ENCODE assay signal across 20 cellular contexts in the genomic region with DNA sequence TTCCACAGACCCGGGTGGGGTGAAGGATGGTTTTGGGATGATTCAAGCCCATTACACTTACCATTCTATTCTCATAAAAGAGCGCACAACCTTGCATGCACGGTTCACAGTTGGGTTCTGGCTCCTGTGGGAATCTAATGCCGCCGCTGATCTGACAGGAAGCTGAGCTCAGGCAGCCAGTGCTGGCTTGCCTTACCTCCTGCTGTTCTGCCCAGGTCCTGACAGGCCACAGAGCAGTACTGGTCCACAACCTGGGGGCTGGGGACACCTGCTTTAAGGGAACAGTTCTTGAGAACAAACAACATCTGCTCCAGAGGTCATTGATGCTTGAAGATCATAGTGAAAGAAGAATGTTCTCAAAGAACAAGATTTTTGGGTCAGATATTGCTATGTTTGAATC. TPM values are rescaled to one million over a fixed set of nuclear protein-coding genes. Genes with fewer than 3 reads are reported as not detected.
DNase-seq lines count a peak whose midpoint lies in the region; ATAC-seq, FAIRE-seq and TF ChIP-seq lines count a peak whose summit lies in the region.
"Had no signal": no experiment of that assay in that cellular context is flagged by ENCODE, and none has a peak within 500 bp of the region (broad histone marks: within the 10 kb centered on the region; RNA-seq: fewer than 3 reads in every experiment).

No MANE protein-coding gene starts in this region.

- H3K9me1 ChIP-seq in keratinocyte (ENCODE audit: control insufficient read depth, extremely low read depth, insufficient read depth, low read length) = no peaks in the 10 kb centered on the region

- no peaks in the 10 kb centered on the region for H3K36me3 Mint-ChIP-seq in activated naive CD8-positive, alpha-beta T cell treated with anti-CD3 and anti-CD28 coated beads, Interleukin-2, amount 50 U/mL, for 24 hours (ENCODE audit: low read depth)
- H3K36me3 Mint-ChIP-seq in immature natural killer cell = no peaks in the 10 kb centered on the region
- H3K36me3 Mint-ChIP-seq in activated CD4-positive, alpha-beta memory T cell treated with anti-CD3 and anti-CD28 coated beads for 36 hours = no peaks in the 10 kb centered on the region
- H3K36me3 Mint-ChIP-seq: stimulated activated effector memory CD8-positive, alpha-beta T cell treated with anti-CD3 and anti-CD28 coated beads, Interleukin-12 subunit alpha, Interleukin-12 subunit beta, amount 100 ng/mL, for 72 hours had no signal

- dilution Hi-C loops in keratinocyte (cut with MboI; ENCODE audit: extremely low pct_ligation_motif_present, low sequenced_read_pairs) = no loop called here

- peaks cover 17% of the 10 kb centered on the region for H3K4me1 ChIP-seq in keratinocyte (ENCODE audit: control insufficient read depth, extremely low read depth, insufficient read depth, low read length)
- H3K4me1 ChIP-seq: right lobe of liver had no signal

- H3K4me3 ChIP-seq in keratinocyte (ENCODE audit: control insufficient read depth in 2 of 3, extremely low read depth in 1 of 3, insufficient read depth in 2 of 3, low read depth in 1 of 3, low read length in 3 of 3) = no peak overlapping the region
- H3K4me3 ChIP-seq: right lobe of liver had no signal

- no peak for DNase-seq in keratinocyte (ENCODE audit: low read depth, low spot score)
- no peak for DNase-seq in activated CD4-positive, alpha-beta T cell treated with anti-CD3 and anti-CD28 coated beads for 48 hours
- no peak for DNase-seq in activated naive CD8-positive, alpha-beta T cell treated with anti-CD3 and anti-CD28 coated beads, Interleukin-2, amount 50 U/mL, for 24 hours
- no peak for DNase-seq in immature natural killer cell
- DNase-seq in activated CD4-positive, alpha-beta memory T cell treated with anti-CD3 and anti-CD28 coated beads for 36 hours = no peak
- DNase-seq: activated CD4-positive, alpha-beta T cell treated with anti-CD3 and anti-CD28 coated beads, Interleukin-2, amount 50 U/mL, for 1 hour; amygdala; erythroblast; hippocampal formation; NCI-H1436; right lobe of liver; SHP77; stimulated activated CD4-positive, alpha-beta T cell treated with anti-CD3 and anti-CD28 coated beads, Interleukin-4, amount 100 ng/mL, for 4 hours had no signal

- H3K4me2 ChIP-seq in keratinocyte (ENCODE audit: control insufficient read depth, extremely low read depth, insufficient read depth, low read depth, low read length) = peak overlapping the region; percentile 25

- no peaks in the 10 kb centered on the region for H4K20me1 ChIP-seq in keratinocyte (ENCODE audit: control insufficient read depth, extremely low read depth, insufficient read depth, low read length)

- no peaks in the 10 kb centered on the region for H3K27me3 ChIP-seq in keratinocyte (ENCODE audit: control insufficient read depth, extremely low read depth, insufficient read depth, low read length)
- H3K27me3 ChIP-seq: right lobe of liver had no signal

- no peak overlapping the region for H3K4me3 Mint-ChIP-seq in activated naive CD8-positive, alpha-beta T cell treated with anti-CD3 and anti-CD28 coated beads, Interleukin-2, amount 50 U/mL, for 24 hours
- H3K4me3 Mint-ChIP-seq in immature natural killer cell = no peak overlapping the region
- no peak overlapping the region for H3K4me3 Mint-ChIP-seq in activated CD4-positive, alpha-beta memory T cell treated with anti-CD3 and anti-CD28 coated beads for 36 hours
- H3K4me3 Mint-ChIP-seq: activated T-helper 1 cell treated with anti-CD3 and anti-CD28 coated beads, Interleukin-12 subunit alpha, Interleukin-12 subunit beta, Interleukin-2, Interleukin-4 antibody, amounts not matched to agents 30 ng/mL and 10 ng/mL and 1 ng/mL, durations not matched to agents 14 hours and 24 hours and 36 hours; stimulated activated effector memory CD8-positive, alpha-beta T cell treated with anti-CD3 and anti-CD28 coated beads, Interleukin-12 subunit alpha, Interleukin-12 subunit beta, amount 100 ng/mL, for 72 hours had no signal

- H2AFZ ChIP-seq in keratinocyte (ENCODE audit: control insufficient read depth, low read length) = no peak overlapping the region

- FAIRE-seq in keratinocyte (lab: Jason Lieb, UNC) = peak; percentile 32
- FAIRE-seq: colon had no signal

- no peak overlapping the region for H3K27ac ChIP-seq in keratinocyte (ENCODE audit: control insufficient read depth, insufficient read depth, low read length)
- H3K27ac ChIP-seq: right lobe of liver had no signal

- POLR2A ChIA-PET in activated CD4-positive, alpha-beta memory T cell treated with anti-CD3 and anti-CD28 coated beads for 36 hours (lab: Charles Lee) = no interaction called here

- no peak for TF ChIP-seq CTCF in keratinocyte (optimal IDR thresholded peaks at IDR 0.05 in 1 of 3, IDR thresholded peaks at IDR 0.05 in 1 of 3, conservative IDR thresholded peaks at IDR 0.05 in 1 of 3; ENCODE audit: extremely low read depth in 1 of 3, insufficient read depth in 2 of 3, low read length in 3 of 3)

- H3K27ac Mint-ChIP-seq in activated naive CD8-positive, alpha-beta T cell treated with anti-CD3 and anti-CD28 coated beads, Interleukin-2, amount 50 U/mL, for 24 hours = no peak overlapping the region
- H3K27ac Mint-ChIP-seq in immature natural killer cell = no peak overlapping the region
- H3K27ac Mint-ChIP-seq in activated CD4-positive, alpha-beta memory T cell treated with anti-CD3 and anti-CD28 coated beads for 36 hours = no peak overlapping the region
- H3K27ac Mint-ChIP-seq: activated T-helper 1 cell treated with anti-CD3 and anti-CD28 coated beads, Interleukin-12 subunit alpha, Interleukin-12 subunit beta, Interleukin-2, Interleukin-4 antibody, amounts not matched to agents 30 ng/mL and 10 ng/mL and 1 ng/mL, durations not matched to agents 14 hours and 24 hours and 36 hours; stimulated activated effector memory CD8-positive, alpha-beta T cell treated with anti-CD3 and anti-CD28 coated beads, Interleukin-12 subunit alpha, Interleukin-12 subunit beta, amount 100 ng/mL, for 72 hours had no signal

- H3K9me3 Mint-ChIP-seq in activated naive CD8-positive, alpha-beta T cell treated with anti-CD3 and anti-CD28 coated beads, Interleukin-2, amount 50 U/mL, for 24 hours = no peaks in the 10 kb centered on the region
- no peaks in the 10 kb centered on the region for H3K9me3 Mint-ChIP-seq in immature natural killer cell
- no peaks in the 10 kb centered on the region for H3K9me3 Mint-ChIP-seq in activated CD4-positive, alpha-beta memory T cell treated with anti-CD3 and anti-CD28 coated beads for 36 hours
- H3K9me3 Mint-ChIP-seq: activated T-helper 1 cell treated with anti-CD3 and anti-CD28 coated beads, Interleukin-12 subunit alpha, Interleukin-12 subunit beta, Interleukin-2, Interleukin-4 antibody, amounts not matched to agents 30 ng/mL and 10 ng/mL and 1 ng/mL, durations not matched to agents 14 hours and 24 hours and 36 hours; stimulated activated effector memory CD8-positive, alpha-beta T cell treated with anti-CD3 and anti-CD28 coated beads, Interleukin-12 subunit alpha, Interleukin-12 subunit beta, amount 100 ng/mL, for 72 hours had no signal

- CTCF ChIA-PET in activated CD4-positive, alpha-beta memory T cell treated with anti-CD3 and anti-CD28 coated beads for 36 hours (lab: Charles Lee) = no interaction called here

- H3K9ac ChIP-seq in keratinocyte (ENCODE audit: control insufficient read depth, extremely low read depth, insufficient read depth, low read length) = no peak overlapping the region

- H3K27me3 Mint-ChIP-seq in activated naive CD8-positive, alpha-beta T cell treated with anti-CD3 and anti-CD28 coated beads, Interleukin-2, amount 50 U/mL, for 24 hours = no peaks in the 10 kb centered on the region
- peaks cover 0 to 2% (median under 1%) of the 10 kb centered on the region in 3 donors for H3K27me3 Mint-ChIP-seq in immature natural killer cell (ENCODE audit: low read depth in 3 of 3)
- H3K27me3 Mint-ChIP-seq in activated CD4-positive, alpha-beta memory T cell treated with anti-CD3 and anti-CD28 coated beads for 36 hours = peaks cover 12% of the 10 kb centered on the region

- peak; percentile 55 for ATAC-seq in GM18511 (IDR thresholded peaks at IDR 0.05; ENCODE audit: unreplicated experiment)
- ATAC-seq in GM21723 (IDR thresholded peaks at IDR 0.05; ENCODE audit: unreplicated experiment) = peak; percentile 70
- peak; percentile 49 for ATAC-seq in HG03439 (IDR thresholded peaks at IDR 0.05; ENCODE audit: unreplicated experiment)
- no peak for ATAC-seq in activated naive CD8-positive, alpha-beta T cell treated with anti-CD3 and anti-CD28 coated beads, Interleukin-2, amount 50 U/mL, for 24 hours
- ATAC-seq: right lobe of liver; stimulated activated effector memory CD8-positive, alpha-beta T cell treated with anti-CD3 and anti-CD28 coated beads, Interleukin-12 subunit alpha, Interleukin-12 subunit beta, amount 100 ng/mL, for 72 hours had no signal

- H3K9me3 ChIP-seq in keratinocyte (ENCODE audit: control insufficient read depth, low read depth, low read length) = no peaks in the 10 kb centered on the region
- H3K9me3 ChIP-seq: right lobe of liver had no signal

- intact Hi-C loops in activated CD4-positive, alpha-beta memory T cell treated with anti-CD3 and anti-CD28 coated beads for 36 hours (cut with micrococcal nuclease) = no loop called here

- H3K36me3 ChIP-seq in keratinocyte (ENCODE audit: control insufficient read depth in 2 of 2, extremely low read depth in 1 of 2, insufficient read depth in 2 of 2, low read length in 2 of 2) = no peaks in the 10 kb centered on the region
- H3K36me3 ChIP-seq: right lobe of liver had no signal

- H3K4me1 Mint-ChIP-seq in activated naive CD8-positive, alpha-beta T cell treated with anti-CD3 and anti-CD28 coated beads, Interleukin-2, amount 50 U/mL, for 24 hours = peaks cover 3% of the 10 kb centered on the region
- H3K4me1 Mint-ChIP-seq in immature natural killer cell = no peaks in the 10 kb centered on the region
- H3K4me1 Mint-ChIP-seq in activated CD4-positive, alpha-beta memory T cell treated with anti-CD3 and anti-CD28 coated beads for 36 hours (ENCODE audit: low read depth) = peaks cover 8% of the 10 kb centered on the region
- H3K4me1 Mint-ChIP-seq: stimulated activated effector memory CD8-positive, alpha-beta T cell treated with anti-CD3 and anti-CD28 coated beads, Interleukin-12 subunit alpha, Interleukin-12 subunit beta, amount 100 ng/mL, for 72 hours had no signal

- no peaks in the 10 kb centered on the region for H3K79me2 ChIP-seq in keratinocyte (ENCODE audit: control insufficient read depth, insufficient read depth, low read length)

RNA-seq across cellular contexts. Expression of a gene that starts 8.0 kb away (rescaled TPM):
- polyA plus RNA-seq in keratinocyte = 2.0 to 3.7 TPM (median 3.3 TPM) in 3 replicates
- 1.5 TPM for polyA plus RNA-seq in keratinocyte (2011; ENCODE audit: low read depth)
- polyA plus RNA-seq in keratinocyte (2011; cell fraction: cytosol; rRNA removed) = 1.2 and 5.8 TPM in 2 replicates
- polyA plus RNA-seq in keratinocyte (2011; cell fraction: nucleus; rRNA removed) = 4.0 and 5.2 TPM in 2 replicates
- 2.9 and 6.9 TPM in 2 replicates for polyA plus RNA-seq in keratinocyte (2012; ENCODE audit: low replicate concordance)
- 2.4 to 7.4 TPM (median 2.7 TPM) in 3 replicates for polyA minus RNA-seq in keratinocyte
- 19.8 TPM for polyA minus RNA-seq in keratinocyte (2011; cell fraction: cytosol; rRNA and poly(A)+ RNA removed)
- polyA minus RNA-seq in keratinocyte (2011; cell fraction: nucleus; rRNA and poly(A)+ RNA removed) = 8.0 and 10.2 TPM in 2 replicates
- under 1 TPM in 1 of 3 donors, not detected in 2; 0.03 TPM for polyA plus RNA-seq in immature natural killer cell
- not detected for total RNA-seq in activated CD4-positive, alpha-beta memory T cell treated with anti-CD3 and anti-CD28 coated beads for 36 hours
- polyA plus RNA-seq: BJ had no signal
